In the genomic region with DNA sequence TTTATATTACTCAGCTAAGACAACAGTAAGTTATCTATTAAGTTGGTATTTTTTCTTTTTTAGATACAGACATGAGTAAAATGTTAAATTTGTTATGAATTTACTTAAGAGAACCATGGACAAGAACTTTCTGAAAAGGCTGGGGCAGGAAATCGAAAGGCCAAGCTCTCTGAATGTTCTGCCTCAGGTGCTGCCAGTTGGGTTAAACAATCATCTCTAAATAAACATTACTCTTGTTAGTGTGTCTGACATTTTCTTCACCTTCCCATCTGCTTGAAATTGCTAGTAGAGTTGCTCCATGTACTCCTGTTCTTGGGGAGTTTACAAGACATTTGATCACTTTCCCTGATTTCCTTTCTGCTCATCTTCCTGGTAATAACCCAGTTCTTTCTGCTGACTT, we compare ENCODE assay signal across 13 cellular contexts.
DNase-seq lines count a peak whose midpoint lies in the region; ATAC-seq and TF ChIP-seq lines count a peak whose summit lies in the region.
"Had no signal": no experiment of that assay in that cellular context is flagged by ENCODE, and none has a peak within 500 bp of the region (broad histone marks: within the 10 kb centered on the region; RNA-seq: fewer than 3 reads in every experiment).

No MANE protein-coding gene starts in this region.

- TF ChIP-seq CTCF in prostate gland (IDR thresholded peaks at IDR 0.05) (no peak), left lung (IDR thresholded peaks at IDR 0.05) (no peak), mesothelial cell of epicardium (IDR thresholded peaks at IDR 0.05; ENCODE audit: unreplicated experiment) (no peak)

- H3K9me3 ChIP-seq in prostate gland, result no peaks in the 10 kb centered on the region
- H3K9me3 ChIP-seq in left lung, result peaks cover 0 to 25% of the 10 kb centered on the region in 2 donors

- peaks cover 43% of the 10 kb centered on the region for H3K9me3 Mint-ChIP-seq in mesothelial cell of epicardium

- H3K27ac ChIP-seq in epithelial cell of prostate (peak overlapping the region; percentile 93), prostate gland (no peak overlapping the region), left lung (no peak overlapping the region)

- H3K27ac Mint-ChIP-seq in mesothelial cell of epicardium, result no peak overlapping the region
- H3K27ac Mint-ChIP-seq: activated T-helper 17 cell treated with anti-CD3 and anti-CD28 coated beads, Interleukin-2, amount 50 U/mL, for 72 hours; dendritic cell treated with granulocyte-macrophage colony-stimulating factor and Interleukin-4, amounts not matched to agents 40 ng/mL and 50 ng/mL, for 4 days; naive thymus-derived CD8-positive, alpha-beta T cell had no signal

- WGBS in prostate gland, result 57% methylated on average over 1 of the region's 1 CpG

- no peaks in the 10 kb centered on the region for H3K27me3 Mint-ChIP-seq in mesothelial cell of epicardium (ENCODE audit: low read depth)

- H3K36me3 ChIP-seq in prostate gland, result no peaks in the 10 kb centered on the region
- H3K36me3 ChIP-seq in left lung, result no peaks in the 10 kb centered on the region

- no peak overlapping the region for H3K4me3 Mint-ChIP-seq in mesothelial cell of epicardium
- H3K4me3 Mint-ChIP-seq: activated T-helper 17 cell treated with anti-CD3 and anti-CD28 coated beads, Interleukin-2, amount 50 U/mL, for 72 hours; dendritic cell treated with granulocyte-macrophage colony-stimulating factor and Interleukin-4, amounts not matched to agents 40 ng/mL and 50 ng/mL, for 4 days; naive thymus-derived CD8-positive, alpha-beta T cell had no signal

- ATAC-seq in GM18870 (IDR thresholded peaks at IDR 0.05; ENCODE audit: unreplicated experiment), result peak; percentile 30
- peak; percentile 32 for ATAC-seq in GM21576 (IDR thresholded peaks at IDR 0.05; ENCODE audit: unreplicated experiment)
- peak; percentile 51 for ATAC-seq in HG03432 (IDR thresholded peaks at IDR 0.05; ENCODE audit: unreplicated experiment)
- no peak for ATAC-seq in left lung
- ATAC-seq: naive thymus-derived CD8-positive, alpha-beta T cell had no signal

- no peak overlapping the region for H3K4me3 ChIP-seq in prostate gland
- H3K4me3 ChIP-seq in left lung, result no peak overlapping the region

- no peaks in the 10 kb centered on the region for H3K36me3 Mint-ChIP-seq in mesothelial cell of epicardium

- peaks cover 8% of the 10 kb centered on the region for H3K4me1 Mint-ChIP-seq in mesothelial cell of epicardium
- H3K4me1 Mint-ChIP-seq: activated T-helper 17 cell treated with anti-CD3 and anti-CD28 coated beads, Interleukin-2, amount 50 U/mL, for 72 hours; naive thymus-derived CD8-positive, alpha-beta T cell had no signal

- H3K27me3 ChIP-seq in prostate gland (replicated peaks; ENCODE audit: insufficient read depth) (no peaks in the 10 kb centered on the region), left lung (no peaks in the 10 kb centered on the region)

- TF ChIP-seq POLR2A in prostate gland (IDR thresholded peaks at IDR 0.05), result no peak

- DNase-seq in epithelial cell of prostate (ENCODE audit: low read depth, low spot score) (no peak), prostate gland (ENCODE audit: low spot score) (no peak), left lung (no peak), mesothelial cell of epicardium (ENCODE audit: low spot score in 2 of 2, unreplicated experiment in 2 of 2) (no peak)
- no peak for DNase-seq in activated naive CD4-positive, alpha-beta T cell (lab: John Stamatoyannopoulos, UW)
- DNase-seq: IMR-90; naive thymus-derived CD8-positive, alpha-beta T cell; T1000 had no signal

- intact Hi-C loops in prostate gland (cut with DNase I), result no loop called here
- intact Hi-C loops in left lung (cut with DNase I), result no loop called here

- H3K4me1 ChIP-seq in prostate gland (replicated peaks), result no peaks in the 10 kb centered on the region
- H3K4me1 ChIP-seq in left lung, result peaks cover 0 to 5% of the 10 kb centered on the region in 2 donors
